Comparison of ENCODE assay signal across 28 cellular contexts in genomic region chr4:70788733-70789132, GRCh38.
"Had no signal": no experiment of that assay in that cellular context is flagged by ENCODE, and none has a peak within 500 bp of the region (broad histone marks: within the 10 kb centered on the region; RNA-seq: fewer than 3 reads in every experiment).

No MANE protein-coding gene starts in this region.

- H3K27me3 ChIP-seq: neural progenitor cell, ovary, right lobe of liver, sigmoid colon, stomach, thyroid gland, tibial nerve, upper lobe of left lung, vagina had no signal

- H3K4me1 ChIP-seq: neural progenitor cell, parathyroid adenoma, psoas muscle, right lobe of liver, sigmoid colon, stomach, thyroid gland, tibial nerve, upper lobe of left lung, vagina had no signal

- H3K4me3 Mint-ChIP-seq: natural killer cell treated with Interleukin-12 subunit alpha and Interleukin-12 subunit beta and Interleukin-15 and Interleukin-18, amount 100 ng/mL, for 72 hours; nephron progenitor cell; neural progenitor cell; stimulated activated effector memory CD8-positive, alpha-beta T cell treated with anti-CD3 and anti-CD28 coated beads, Interleukin-12 subunit alpha, Interleukin-12 subunit beta, amount 100 ng/mL, for 72 hours; stimulated activated naive B cell treated with anti-CD40 and anti-IgM and Interleukin-4, amounts not matched to agents 10 μg/mL and 1 μg/mL and 100 μg/mL, for 72 hours; stimulated activated naive CD8-positive, alpha-beta T cell treated with anti-CD3 and anti-CD28 coated beads, Interleukin-15, Interleukin-2, amounts not matched to agents 100 ng/mL and 50 ng/mL, for 24 hours had no signal

- H3K27ac ChIP-seq: neural progenitor cell, ovary, parathyroid adenoma, psoas muscle, right lobe of liver, sigmoid colon, stomach, thoracic aorta, thyroid gland, tibial nerve, upper lobe of left lung, vagina had no signal

- H3K27me3 Mint-ChIP-seq: natural killer cell treated with Interleukin-12 subunit alpha and Interleukin-12 subunit beta and Interleukin-15 and Interleukin-18, amount 100 ng/mL, for 72 hours; progenitor cell of endocrine pancreas; stimulated activated naive B cell treated with anti-CD40 and anti-IgM and Interleukin-4, amounts not matched to agents 10 μg/mL and 1 μg/mL and 100 μg/mL, for 72 hours; stimulated activated naive CD8-positive, alpha-beta T cell treated with anti-CD3 and anti-CD28 coated beads, Interleukin-15, Interleukin-2, amounts not matched to agents 100 ng/mL and 50 ng/mL, for 24 hours had no signal

- FAIRE-seq: small intestine, urothelium cell line had no signal

- H3K9me3 ChIP-seq: ovary, psoas muscle, right lobe of liver, sigmoid colon, stomach, thoracic aorta, thyroid gland, tibial nerve, upper lobe of left lung, vagina had no signal

- H3K4me3 ChIP-seq: neural progenitor cell, ovary, psoas muscle, right lobe of liver, sigmoid colon, stomach, thoracic aorta, thyroid gland, tibial nerve, upper lobe of left lung, vagina had no signal

- DNase-seq: nephron progenitor cell; occipital lobe; ovary; posterior cingulate gyrus; psoas muscle; right cardiac atrium; right lobe of liver; sigmoid colon; small intestine; stimulated activated CD4-positive, alpha-beta T cell treated with anti-CD3 and anti-CD28 coated beads, Interleukin-15, amount 100 ng/mL, for 24 hours; stimulated activated CD4-positive, alpha-beta T cell treated with anti-CD3 and anti-CD28 coated beads, Interleukin-2, amount 100 ng/mL, for 24 hours; stimulated activated CD4-positive, alpha-beta T cell treated with anti-CD3 and anti-CD28 coated beads, Interleukin-2, amount 100 ng/mL, for 48 hours; stimulated activated CD4-positive, alpha-beta T cell treated with anti-CD3 and anti-CD28 coated beads, Interleukin-4, amount 100 ng/mL, for 24 hours; stimulated activated naive B cell treated with anti-CD40 and anti-IgM and Interleukin-4, amounts not matched to agents 10 μg/mL and 1 μg/mL and 100 μg/mL, for 72 hours; stimulated activated naive CD4-positive, alpha-beta T cell treated with Interleukin-2 at 50 U/mL for 16 hours; stomach; thyroid gland; upper lobe of left lung had no signal

- H3K4me2 ChIP-seq: neural progenitor cell had no signal

- H3K36me3 ChIP-seq: ovary had no signal

- H3K4me1 Mint-ChIP-seq: nephron progenitor cell; neural progenitor cell; stimulated activated effector memory CD8-positive, alpha-beta T cell treated with anti-CD3 and anti-CD28 coated beads, Interleukin-12 subunit alpha, Interleukin-12 subunit beta, amount 100 ng/mL, for 72 hours had no signal

- H3K9me3 Mint-ChIP-seq: natural killer cell treated with Interleukin-12 subunit alpha and Interleukin-12 subunit beta and Interleukin-15 and Interleukin-18, amount 100 ng/mL, for 72 hours; nephron progenitor cell; neural progenitor cell; stimulated activated effector memory CD8-positive, alpha-beta T cell treated with anti-CD3 and anti-CD28 coated beads, Interleukin-12 subunit alpha, Interleukin-12 subunit beta, amount 100 ng/mL, for 72 hours; stimulated activated naive B cell treated with anti-CD40 and anti-IgM and Interleukin-4, amounts not matched to agents 10 μg/mL and 1 μg/mL and 100 μg/mL, for 72 hours; stimulated activated naive CD8-positive, alpha-beta T cell treated with anti-CD3 and anti-CD28 coated beads, Interleukin-15, Interleukin-2, amounts not matched to agents 100 ng/mL and 50 ng/mL, for 24 hours had no signal

- H2AFZ ChIP-seq: neural progenitor cell, parathyroid adenoma had no signal

- ATAC-seq: natural killer cell treated with Interleukin-12 subunit alpha and Interleukin-12 subunit beta and Interleukin-15 and Interleukin-18, amount 100 ng/mL, for 72 hours; psoas muscle; right cardiac atrium; right lobe of liver; stimulated activated effector memory CD8-positive, alpha-beta T cell treated with anti-CD3 and anti-CD28 coated beads, Interleukin-12 subunit alpha, Interleukin-12 subunit beta, amount 100 ng/mL, for 72 hours; stimulated activated naive B cell treated with anti-CD40 and anti-IgM and Interleukin-4, amounts not matched to agents 10 μg/mL and 1 μg/mL and 100 μg/mL, for 72 hours had no signal

- H3K79me2 ChIP-seq: parathyroid adenoma had no signal

- H3K27ac Mint-ChIP-seq: natural killer cell treated with Interleukin-12 subunit alpha and Interleukin-12 subunit beta and Interleukin-15 and Interleukin-18, amount 100 ng/mL, for 72 hours; nephron progenitor cell; neural progenitor cell; stimulated activated effector memory CD8-positive, alpha-beta T cell treated with anti-CD3 and anti-CD28 coated beads, Interleukin-12 subunit alpha, Interleukin-12 subunit beta, amount 100 ng/mL, for 72 hours; stimulated activated naive B cell treated with anti-CD40 and anti-IgM and Interleukin-4, amounts not matched to agents 10 μg/mL and 1 μg/mL and 100 μg/mL, for 72 hours; stimulated activated naive CD8-positive, alpha-beta T cell treated with anti-CD3 and anti-CD28 coated beads, Interleukin-15, Interleukin-2, amounts not matched to agents 100 ng/mL and 50 ng/mL, for 24 hours had no signal

- H3K9ac ChIP-seq: neural progenitor cell, parathyroid adenoma had no signal
